ENCODE assay signal across 1 cellular context in the genomic region with DNA sequence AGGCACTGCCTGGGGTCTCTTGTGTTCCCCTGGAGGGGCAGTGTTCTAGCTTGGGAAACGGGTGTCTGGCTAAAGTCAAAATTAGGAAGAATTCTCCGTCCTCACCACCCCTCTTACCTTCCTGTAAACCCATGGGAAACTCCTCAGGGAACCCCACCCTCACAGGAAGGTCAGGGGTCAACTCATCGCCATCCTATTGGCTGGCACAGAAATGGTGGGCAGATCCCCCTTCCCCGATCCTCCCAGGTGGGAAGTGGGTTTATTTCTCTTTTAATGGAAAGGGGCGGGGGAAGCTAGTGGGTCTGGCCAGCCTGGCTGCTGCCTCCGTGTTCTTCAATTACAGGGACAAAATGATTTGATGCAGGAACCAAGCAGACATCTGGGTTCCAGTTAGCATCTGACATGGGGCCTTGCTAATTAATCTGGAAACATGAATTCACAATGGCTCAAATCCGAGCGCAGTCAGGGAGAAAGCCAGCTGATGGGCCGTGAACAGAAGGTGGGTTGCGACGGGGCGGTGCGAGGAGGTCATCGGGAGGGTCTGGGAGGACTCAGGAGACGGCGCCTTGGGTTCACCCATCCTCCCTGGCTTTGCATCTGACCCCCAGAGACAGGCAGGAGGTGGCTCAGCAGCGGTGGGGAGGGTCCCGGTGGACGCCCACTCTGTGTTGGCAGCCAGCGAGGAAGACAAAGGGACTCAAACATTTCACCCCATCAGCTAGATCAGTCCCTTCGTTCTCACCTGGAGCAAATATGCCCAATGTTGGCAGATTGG.
TF ChIP-seq lines count a peak whose summit lies in the region.

No MANE protein-coding gene starts in this region.

TF ChIP-seq in H1, 55 proteins besides CTCF, POLR2A, EP300 and RAD21 (continued from another document):
- TF ChIP-seq, protein P1, sequence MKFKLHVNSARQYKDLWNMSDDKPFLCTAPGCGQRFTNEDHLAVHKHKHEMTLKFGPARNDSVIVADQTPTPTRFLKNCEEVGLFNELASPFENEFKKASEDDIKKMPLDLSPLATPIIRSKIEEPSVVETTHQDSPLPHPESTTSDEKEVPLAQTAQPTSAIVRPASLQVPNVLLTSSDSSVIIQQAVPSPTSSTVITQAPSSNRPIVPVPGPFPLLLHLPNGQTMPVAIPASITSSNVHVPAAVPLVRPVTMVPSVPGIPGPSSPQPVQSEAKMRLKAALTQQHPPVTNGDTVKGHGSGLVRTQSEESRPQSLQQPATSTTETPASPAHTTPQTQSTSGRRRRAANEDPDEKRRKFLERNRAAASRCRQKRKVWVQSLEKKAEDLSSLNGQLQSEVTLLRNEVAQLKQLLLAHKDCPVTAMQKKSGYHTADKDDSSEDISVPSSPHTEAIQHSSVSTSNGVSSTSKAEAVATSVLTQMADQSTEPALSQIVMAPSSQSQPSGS (IDR thresholded peaks at IDR 0.05; ENCODE audit: low read length), result no peak
- TF ChIP-seq TEAD4 (IDR thresholded peaks at IDR 0.05; ENCODE audit: low read depth, low read length) (no peak), CBX5 (IDR thresholded peaks at IDR 0.05; ENCODE audit: low read depth, low read length) (no peak), RBBP5 (IDR thresholded peaks at IDR 0.05; ENCODE audit: borderline replicate concordance, low read depth, low read length) (no peak), POLR2AphosphoS5 (IDR thresholded peaks at IDR 0.05; ENCODE audit: low read depth, low read length) (no peak), ASH2L (IDR thresholded peaks at IDR 0.05; ENCODE audit: low read length) (no peak), SP2 (IDR thresholded peaks at IDR 0.05; ENCODE audit: low read length) (no peak), CHD1 (IDR thresholded peaks at IDR 0.05; ENCODE audit: low read depth, low read length) (no peak), TCF12 (IDR thresholded peaks at IDR 0.05; ENCODE audit: low read depth, low read length) (no peak), HDAC6 (IDR thresholded peaks at IDR 0.05; ENCODE audit: low read depth, low read length) (no peak), EZH2 (IDR thresholded peaks at IDR 0.05; ENCODE audit: low read depth, low read length, severe bottlenecking) (no peak)
